ENCODE assay signal across 1 cellular context in the genomic region with DNA sequence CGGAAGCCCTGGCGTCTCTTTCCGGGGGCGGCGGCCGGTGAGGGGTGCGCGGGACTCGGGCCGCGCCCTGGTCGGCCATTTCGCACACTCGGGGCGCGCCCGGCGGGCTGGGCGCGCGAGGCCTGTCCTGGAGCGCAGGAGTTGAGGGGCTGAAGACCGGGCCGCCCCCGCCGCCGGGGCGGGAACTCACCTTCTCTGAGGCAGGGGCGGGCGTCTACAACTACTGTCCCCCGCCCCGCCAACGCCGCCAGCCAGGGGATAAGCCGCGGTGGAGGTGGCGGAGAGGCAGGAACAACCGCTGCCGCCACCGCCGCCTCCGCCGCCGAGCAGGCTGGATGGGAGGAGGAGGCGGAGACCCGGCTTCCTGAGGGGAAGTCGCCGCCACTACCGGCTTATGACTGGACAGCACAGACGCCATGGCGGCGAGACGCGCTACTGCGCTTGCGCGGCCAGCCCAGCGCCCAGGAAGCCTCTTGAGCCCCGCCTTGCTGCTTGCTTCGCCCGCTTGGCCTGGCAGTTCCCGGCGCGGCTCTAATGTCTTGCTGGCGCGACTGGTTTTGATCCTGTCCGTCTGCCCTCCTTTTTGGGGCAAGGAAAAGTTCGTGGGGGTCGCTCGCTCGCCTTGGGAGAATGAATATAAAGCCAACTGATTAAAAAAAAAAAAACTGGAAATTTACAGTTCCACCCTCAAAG.
TF ChIP-seq lines count a peak whose summit lies in the region.

A gene (minus strand): TSS at position 348 of the 693 bp plus-strand sequence. CDS start 27,220 bp downstream, outside the sequence.

TF ChIP-seq in K562, 482 proteins besides CTCF, POLR2A, EP300 and RAD21 (continued from another document and continues in another):
- TF ChIP-seq CXXC5 (CRISPR knock-in tag; IDR thresholded peaks at IDR 0.05) (peak; percentile 67), ELF1 (tag; IDR thresholded peaks at IDR 0.05) (peak; percentile 63), ZKSCAN1 (IDR thresholded peaks at IDR 0.05; ENCODE audit: low read depth, low read length) (no peak; the same call in 1 of the 2 replicates), KDM4B (IDR thresholded peaks at IDR 0.05; ENCODE audit: borderline replicate concordance in 2 of 2, low read depth in 1 of 2) (peak in 1 of 2 experiments; percentile 64; a peak in 1 of 4 replicates), HOXB6 (CRISPR knock-in tag; IDR thresholded peaks at IDR 0.05; ENCODE audit: borderline replicate concordance) (no peak), GATAD2B (IDR thresholded peaks at IDR 0.05; ENCODE audit: borderline replicate concordance) (peak; percentile 58; the same call in 1 of the 2 replicates), NRF1 (conservative IDR thresholded peaks at IDR 0.05 in 1 of 2, IDR thresholded peaks at IDR 0.05 in 1 of 2) (peak; percentile 93 to 94), ZNF197 (CRISPR knock-in tag; IDR thresholded peaks at IDR 0.05; ENCODE audit: low read depth) (peak; percentile 17; the same call in 1 of the 2 replicates), RCOR1 (IDR thresholded peaks at IDR 0.05; ENCODE audit: borderline replicate concordance in 1 of 2, low read depth in 2 of 2, low read length in 2 of 2) (0 out of 4 replicates have a peak, but pooled peaks of 1 of the 2 experiments have one; percentile 22), EGR1 (conservative IDR thresholded peaks at IDR 0.05) (peak; percentile 96), ZNF324 (CRISPR knock-in tag; IDR thresholded peaks at IDR 0.05) (no peak), BRCA1 (IDR thresholded peaks at IDR 0.05) (no peak), BRCA1 (CRISPR knock-in tag; IDR thresholded peaks at IDR 0.05) (no peak), NEUROD1 (IDR thresholded peaks at IDR 0.05; ENCODE audit: borderline replicate concordance, low read depth, low read length, partially characterized antibody) (no peak), PYGO2 (tag; IDR thresholded peaks at IDR 0.05) (no peak), ESRRA (IDR thresholded peaks at IDR 0.05; ENCODE audit: borderline replicate concordance, low read depth) (0 out of 2 replicates have a peak, but pooled peaks have one; percentile 24), YBX1 (IDR thresholded peaks at IDR 0.05) (no peak), ILF3 (IDR thresholded peaks at IDR 0.05; ENCODE audit: borderline replicate concordance) (peak; percentile 56; the same call in 1 of the 2 replicates), RBFOX2 (IDR thresholded peaks at IDR 0.05; ENCODE audit: low read depth, low read length) (peak; percentile 98), HNRNPLL (IDR thresholded peaks at IDR 0.05; ENCODE audit: low read depth, low read length, poor library complexity, severe bottlenecking) (peak; percentile 47), ZBED1 (IDR thresholded peaks at IDR 0.05) (peak; percentile 84; the same call in 1 of the 2 replicates), JUNB (CRISPR knock-in tag; conservative IDR thresholded peaks at IDR 0.05) (0 out of 2 replicates have a peak, but pooled peaks have one; percentile 17), SMAD3 (CRISPR knock-in tag; conservative IDR thresholded peaks at IDR 0.05) (0 out of 2 replicates have a peak, but pooled peaks have one; percentile 39), SMAD1 (IDR thresholded peaks at IDR 0.05; ENCODE audit: low read depth, low read length, partially characterized antibody) (no peak), LARP7 (IDR thresholded peaks at IDR 0.05) (no peak), NR2C1 (IDR thresholded peaks at IDR 0.05) (no peak), NR2C1 (tag; IDR thresholded peaks at IDR 0.05) (no peak), SUPT5H (IDR thresholded peaks at IDR 0.05) (peak; percentile 94), NFATC3 (IDR thresholded peaks at IDR 0.05) (no peak), ZNF146 (CRISPR knock-in tag; IDR thresholded peaks at IDR 0.05; ENCODE audit: unreplicated experiment) (no peak), GTF2F1 (IDR thresholded peaks at IDR 0.05; ENCODE audit: low read depth, low read length) (0 out of 2 replicates have a peak, but pooled peaks have one; percentile 35), TAF1 (IDR thresholded peaks at IDR 0.05; ENCODE audit: control insufficient read depth, extremely low read depth, insufficient read depth, low read length, severe bottlenecking) (peak; percentile 90), EP400 (IDR thresholded peaks at IDR 0.05) (peak; percentile 65), ZBTB1 (CRISPR knock-in tag; IDR thresholded peaks at IDR 0.05; ENCODE audit: borderline replicate concordance, low read depth) (peak; percentile 85; the same call in 1 of the 2 replicates), NFE2 (IDR thresholded peaks at IDR 0.05; ENCODE audit: low read depth) (no peak), BDP1 (IDR thresholded peaks at IDR 0.05; ENCODE audit: insufficient read depth, insufficient read length) (no peak), ZBTB7A (IDR thresholded peaks at IDR 0.05; ENCODE audit: borderline replicate concordance, control insufficient read depth, low read depth, low read length) (peak; percentile 81; the same call in 1 of the 2 replicates), TCF7L2 (IDR thresholded peaks at IDR 0.05; ENCODE audit: low read depth, low read length) (no peak), ETV1 (tag; conservative IDR thresholded peaks at IDR 0.05; ENCODE audit: low read depth) (peak; percentile 53), YY1 (IDR thresholded peaks at IDR 0.05; ENCODE audit: borderline replicate concordance in 1 of 3, control insufficient read depth in 1 of 3, extremely low read depth in 1 of 3, insufficient read depth in 3 of 3, insufficient read length in 1 of 3, insufficient replicate concordance in 2 of 3, low read depth in 1 of 3, low read length in 2 of 3) (peak; percentile 55 to 90 (median 88))
- TF ChIP-seq, protein P1, sequence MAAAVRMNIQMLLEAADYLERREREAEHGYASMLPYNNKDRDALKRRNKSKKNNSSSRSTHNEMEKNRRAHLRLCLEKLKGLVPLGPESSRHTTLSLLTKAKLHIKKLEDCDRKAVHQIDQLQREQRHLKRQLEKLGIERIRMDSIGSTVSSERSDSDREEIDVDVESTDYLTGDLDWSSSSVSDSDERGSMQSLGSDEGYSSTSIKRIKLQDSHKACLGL (CRISPR knock-in tag; IDR thresholded peaks at IDR 0.05; ENCODE audit: borderline replicate concordance, poor library complexity, severe bottlenecking) = no peak
- TF ChIP-seq, protein P2, sequence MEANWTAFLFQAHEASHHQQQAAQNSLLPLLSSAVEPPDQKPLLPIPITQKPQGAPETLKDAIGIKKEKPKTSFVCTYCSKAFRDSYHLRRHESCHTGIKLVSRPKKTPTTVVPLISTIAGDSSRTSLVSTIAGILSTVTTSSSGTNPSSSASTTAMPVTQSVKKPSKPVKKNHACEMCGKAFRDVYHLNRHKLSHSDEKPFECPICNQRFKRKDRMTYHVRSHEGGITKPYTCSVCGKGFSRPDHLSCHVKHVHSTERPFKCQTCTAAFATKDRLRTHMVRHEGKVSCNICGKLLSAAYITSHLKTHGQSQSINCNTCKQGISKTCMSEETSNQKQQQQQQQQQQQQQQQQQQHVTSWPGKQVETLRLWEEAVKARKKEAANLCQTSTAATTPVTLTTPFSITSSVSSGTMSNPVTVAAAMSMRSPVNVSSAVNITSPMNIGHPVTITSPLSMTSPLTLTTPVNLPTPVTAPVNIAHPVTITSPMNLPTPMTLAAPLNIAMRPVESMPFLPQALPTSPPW (CRISPR knock-in tag; IDR thresholded peaks at IDR 0.05) = peak; percentile 87
- TF ChIP-seq, protein P3, sequence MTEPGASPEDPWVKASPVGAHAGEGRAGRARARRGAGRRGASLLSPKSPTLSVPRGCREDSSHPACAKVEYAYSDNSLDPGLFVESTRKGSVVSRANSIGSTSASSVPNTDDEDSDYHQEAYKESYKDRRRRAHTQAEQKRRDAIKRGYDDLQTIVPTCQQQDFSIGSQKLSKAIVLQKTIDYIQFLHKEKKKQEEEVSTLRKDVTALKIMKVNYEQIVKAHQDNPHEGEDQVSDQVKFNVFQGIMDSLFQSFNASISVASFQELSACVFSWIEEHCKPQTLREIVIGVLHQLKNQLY (CRISPR knock-in tag; conservative IDR thresholded peaks at IDR 0.05) = no peak
- TF ChIP-seq, protein P4, sequence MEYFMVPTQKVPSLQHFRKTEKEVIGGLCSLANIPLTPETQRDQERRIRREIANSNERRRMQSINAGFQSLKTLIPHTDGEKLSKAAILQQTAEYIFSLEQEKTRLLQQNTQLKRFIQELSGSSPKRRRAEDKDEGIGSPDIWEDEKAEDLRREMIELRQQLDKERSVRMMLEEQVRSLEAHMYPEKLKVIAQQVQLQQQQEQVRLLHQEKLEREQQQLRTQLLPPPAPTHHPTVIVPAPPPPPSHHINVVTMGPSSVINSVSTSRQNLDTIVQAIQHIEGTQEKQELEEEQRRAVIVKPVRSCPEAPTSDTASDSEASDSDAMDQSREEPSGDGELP (CRISPR knock-in tag; IDR thresholded peaks at IDR 0.05; ENCODE audit: borderline replicate concordance) = peak; percentile 41; the same call in 1 of the 2 replicates
- TF ChIP-seq, protein P5, sequence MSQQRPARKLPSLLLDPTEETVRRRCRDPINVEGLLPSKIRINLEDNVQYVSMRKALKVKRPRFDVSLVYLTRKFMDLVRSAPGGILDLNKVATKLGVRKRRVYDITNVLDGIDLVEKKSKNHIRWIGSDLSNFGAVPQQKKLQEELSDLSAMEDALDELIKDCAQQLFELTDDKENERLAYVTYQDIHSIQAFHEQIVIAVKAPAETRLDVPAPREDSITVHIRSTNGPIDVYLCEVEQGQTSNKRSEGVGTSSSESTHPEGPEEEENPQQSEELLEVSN (IDR thresholded peaks at IDR 0.05; ENCODE audit: borderline replicate concordance in 1 of 2, extremely low read depth in 1 of 2, insufficient read depth in 1 of 2, insufficient read length in 1 of 2, low read depth in 1 of 2, low read length in 1 of 2, poor library complexity in 1 of 2, severe bottlenecking in 1 of 2) = peak; percentile 57 to 62
- TF ChIP-seq, protein P6, sequence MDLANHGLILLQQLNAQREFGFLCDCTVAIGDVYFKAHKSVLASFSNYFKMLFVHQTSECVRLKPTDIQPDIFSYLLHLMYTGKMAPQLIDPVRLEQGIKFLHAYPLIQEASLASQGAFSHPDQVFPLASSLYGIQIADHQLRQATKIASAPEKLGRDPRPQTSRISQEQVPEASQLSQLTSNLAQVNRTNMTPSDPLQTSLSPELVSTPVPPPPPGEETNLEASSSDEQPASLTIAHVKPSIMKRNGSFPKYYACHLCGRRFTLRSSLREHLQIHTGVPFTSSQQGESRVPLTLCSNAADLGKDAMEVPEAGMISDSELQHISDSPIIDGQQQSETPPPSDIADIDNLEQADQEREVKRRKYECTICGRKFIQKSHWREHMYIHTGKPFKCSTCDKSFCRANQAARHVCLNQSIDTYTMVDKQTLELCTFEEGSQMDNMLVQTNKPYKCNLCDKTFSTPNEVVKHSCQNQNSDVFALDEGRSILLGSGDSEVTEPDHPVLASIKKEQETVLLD (IDR thresholded peaks at IDR 0.05) = peak; percentile 87
- TF ChIP-seq, protein P7, sequence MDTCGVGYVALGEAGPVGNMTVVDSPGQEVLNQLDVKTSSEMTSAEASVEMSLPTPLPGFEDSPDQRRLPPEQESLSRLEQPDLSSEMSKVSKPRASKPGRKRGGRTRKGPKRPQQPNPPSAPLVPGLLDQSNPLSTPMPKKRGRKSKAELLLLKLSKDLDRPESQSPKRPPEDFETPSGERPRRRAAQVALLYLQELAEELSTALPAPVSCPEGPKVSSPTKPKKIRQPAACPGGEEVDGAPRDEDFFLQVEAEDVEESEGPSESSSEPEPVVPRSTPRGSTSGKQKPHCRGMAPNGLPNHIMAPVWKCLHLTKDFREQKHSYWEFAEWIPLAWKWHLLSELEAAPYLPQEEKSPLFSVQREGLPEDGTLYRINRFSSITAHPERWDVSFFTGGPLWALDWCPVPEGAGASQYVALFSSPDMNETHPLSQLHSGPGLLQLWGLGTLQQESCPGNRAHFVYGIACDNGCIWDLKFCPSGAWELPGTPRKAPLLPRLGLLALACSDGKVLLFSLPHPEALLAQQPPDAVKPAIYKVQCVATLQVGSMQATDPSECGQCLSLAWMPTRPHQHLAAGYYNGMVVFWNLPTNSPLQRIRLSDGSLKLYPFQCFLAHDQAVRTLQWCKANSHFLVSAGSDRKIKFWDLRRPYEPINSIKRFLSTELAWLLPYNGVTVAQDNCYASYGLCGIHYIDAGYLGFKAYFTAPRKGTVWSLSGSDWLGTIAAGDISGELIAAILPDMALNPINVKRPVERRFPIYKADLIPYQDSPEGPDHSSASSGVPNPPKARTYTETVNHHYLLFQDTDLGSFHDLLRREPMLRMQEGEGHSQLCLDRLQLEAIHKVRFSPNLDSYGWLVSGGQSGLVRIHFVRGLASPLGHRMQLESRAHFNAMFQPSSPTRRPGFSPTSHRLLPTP (IDR thresholded peaks at IDR 0.05; ENCODE audit: borderline replicate concordance, extremely low read depth, insufficient read length) = no peak
- TF ChIP-seq, protein P8, sequence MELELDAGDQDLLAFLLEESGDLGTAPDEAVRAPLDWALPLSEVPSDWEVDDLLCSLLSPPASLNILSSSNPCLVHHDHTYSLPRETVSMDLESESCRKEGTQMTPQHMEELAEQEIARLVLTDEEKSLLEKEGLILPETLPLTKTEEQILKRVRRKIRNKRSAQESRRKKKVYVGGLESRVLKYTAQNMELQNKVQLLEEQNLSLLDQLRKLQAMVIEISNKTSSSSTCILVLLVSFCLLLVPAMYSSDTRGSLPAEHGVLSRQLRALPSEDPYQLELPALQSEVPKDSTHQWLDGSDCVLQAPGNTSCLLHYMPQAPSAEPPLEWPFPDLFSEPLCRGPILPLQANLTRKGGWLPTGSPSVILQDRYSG (tag; conservative IDR thresholded peaks at IDR 0.05; ENCODE audit: low read depth) = peak; percentile 13; the same call in 1 of the 2 replicates
- TF ChIP-seq, protein P9, sequence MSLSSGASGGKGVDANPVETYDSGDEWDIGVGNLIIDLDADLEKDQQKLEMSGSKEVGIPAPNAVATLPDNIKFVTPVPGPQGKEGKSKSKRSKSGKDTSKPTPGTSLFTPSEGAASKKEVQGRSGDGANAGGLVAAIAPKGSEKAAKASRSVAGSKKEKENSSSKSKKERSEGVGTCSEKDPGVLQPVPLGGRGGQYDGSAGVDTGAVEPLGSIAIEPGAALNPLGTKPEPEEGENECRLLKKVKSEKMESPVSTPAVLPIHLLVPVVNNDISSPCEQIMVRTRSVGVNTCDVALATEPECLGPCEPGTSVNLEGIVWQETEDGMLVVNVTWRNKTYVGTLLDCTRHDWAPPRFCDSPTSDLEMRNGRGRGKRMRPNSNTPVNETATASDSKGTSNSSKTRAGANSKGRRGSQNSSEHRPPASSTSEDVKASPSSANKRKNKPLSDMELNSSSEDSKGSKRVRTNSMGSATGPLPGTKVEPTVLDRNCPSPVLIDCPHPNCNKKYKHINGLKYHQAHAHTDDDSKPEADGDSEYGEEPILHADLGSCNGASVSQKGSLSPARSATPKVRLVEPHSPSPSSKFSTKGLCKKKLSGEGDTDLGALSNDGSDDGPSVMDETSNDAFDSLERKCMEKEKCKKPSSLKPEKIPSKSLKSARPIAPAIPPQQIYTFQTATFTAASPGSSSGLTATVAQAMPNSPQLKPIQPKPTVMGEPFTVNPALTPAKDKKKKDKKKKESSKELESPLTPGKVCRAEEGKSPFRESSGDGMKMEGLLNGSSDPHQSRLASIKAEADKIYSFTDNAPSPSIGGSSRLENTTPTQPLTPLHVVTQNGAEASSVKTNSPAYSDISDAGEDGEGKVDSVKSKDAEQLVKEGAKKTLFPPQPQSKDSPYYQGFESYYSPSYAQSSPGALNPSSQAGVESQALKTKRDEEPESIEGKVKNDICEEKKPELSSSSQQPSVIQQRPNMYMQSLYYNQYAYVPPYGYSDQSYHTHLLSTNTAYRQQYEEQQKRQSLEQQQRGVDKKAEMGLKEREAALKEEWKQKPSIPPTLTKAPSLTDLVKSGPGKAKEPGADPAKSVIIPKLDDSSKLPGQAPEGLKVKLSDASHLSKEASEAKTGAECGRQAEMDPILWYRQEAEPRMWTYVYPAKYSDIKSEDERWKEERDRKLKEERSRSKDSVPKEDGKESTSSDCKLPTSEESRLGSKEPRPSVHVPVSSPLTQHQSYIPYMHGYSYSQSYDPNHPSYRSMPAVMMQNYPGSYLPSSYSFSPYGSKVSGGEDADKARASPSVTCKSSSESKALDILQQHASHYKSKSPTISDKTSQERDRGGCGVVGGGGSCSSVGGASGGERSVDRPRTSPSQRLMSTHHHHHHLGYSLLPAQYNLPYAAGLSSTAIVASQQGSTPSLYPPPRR (CRISPR knock-in tag; IDR thresholded peaks at IDR 0.05; ENCODE audit: borderline replicate concordance) = no peak
